ENCODE assay signal across 8 cellular contexts in genomic region chr11:119728226-119728626, GRCh38. TPM values are rescaled to one million over a fixed set of nuclear protein-coding genes. Genes with fewer than 3 reads are reported as not detected.
DNase-seq lines count a peak whose midpoint lies in the region; ATAC-seq and TF ChIP-seq lines count a peak whose summit lies in the region.

No MANE protein-coding gene starts in this region.

- TF ChIP-seq CTCF in WERI-Rb-1 (IDR thresholded peaks at IDR 0.05; ENCODE audit: low read depth, low read length) (no peak), foreskin fibroblast (IDR thresholded peaks at IDR 0.05; ENCODE audit: low read depth, low read length) (no peak), gastrocnemius medialis (IDR thresholded peaks at IDR 0.05 in 4 of 5, conservative IDR thresholded peaks at IDR 0.05 in 1 of 5) (no peak)

- no peak for TF ChIP-seq POLR2A in gastrocnemius medialis (IDR thresholded peaks at IDR 0.05)

- H3K9me3 ChIP-seq in WERI-Rb-1 (ENCODE audit: severe bottlenecking) (no peaks in the 10 kb centered on the region), gastrocnemius medialis (no peaks in the 10 kb centered on the region)

- H3K4me3 ChIP-seq in WERI-Rb-1 (ENCODE audit: low read depth, low read length) (peak overlapping the region; percentile 66), foreskin fibroblast (ENCODE audit: low read depth in 1 of 2, low read length in 2 of 2) (peak overlapping the region; percentile 74 to 79), gastrocnemius medialis (peak overlapping the region; percentile 57 to 99 (median 79))

- H3K27ac ChIP-seq in WERI-Rb-1, result peak overlapping the region; percentile 84
- H3K27ac ChIP-seq in gastrocnemius medialis, result peak overlapping the region; percentile 52 to 79 (median 74)

- H3K36me3 ChIP-seq in WERI-Rb-1, result peaks cover 12% of the 10 kb centered on the region
- H3K36me3 ChIP-seq in gastrocnemius medialis, result no peaks in the 10 kb centered on the region

- H3K27me3 ChIP-seq in WERI-Rb-1 (ENCODE audit: insufficient read depth, low read depth, severe bottlenecking) (no peaks in the 10 kb centered on the region), gastrocnemius medialis (peaks cover 13 to 15% (median 14%) of the 10 kb centered on the region in 3 donors)

- in situ Hi-C loops in gastrocnemius medialis (cut with MboI; ENCODE audit: low sequenced_read_pairs in 4 of 4), result loop anchor here in 2 of 4 donors (25.0 kb wide), 1 partner anchor 241 kb away; no protein-coding TSS in a partner anchor

- H3K4me1 ChIP-seq in gastrocnemius medialis, result peaks cover 3 to 18% of the 10 kb centered on the region in 2 donors

- DNase-seq in stimulated activated CD4-positive, alpha-beta T cell treated with anti-CD3 and anti-CD28 coated beads, Interleukin-2, amount 100 ng/mL, for 24 hours, result peak; percentile 20 to 32
- DNase-seq in stimulated activated CD4-positive, alpha-beta T cell treated with anti-CD3 and anti-CD28 coated beads, Interleukin-12 subunit alpha, Interleukin-12 subunit beta, amount 100 ng/mL, for 4 hours, result no peak
- no peak for DNase-seq in WERI-Rb-1
- DNase-seq in foreskin fibroblast, result peak; percentile 12 to 46
- DNase-seq in gastrocnemius medialis, result no peak
- DNase-seq in AML-193 (lab: John Stamatoyannopoulos, UW), result no peak

- intact Hi-C loops in gastrocnemius medialis (cut with DNase I; ENCODE audit: low total_unique reads), result no loop called here

- ATAC-seq in gastrocnemius medialis (no peak), GM18870 (IDR thresholded peaks at IDR 0.05; ENCODE audit: unreplicated experiment) (no peak), HG03442 (IDR thresholded peaks at IDR 0.05; ENCODE audit: unreplicated experiment) (no peak)

RNA-seq across cellular contexts. Expression of gene NECTIN1, which starts 0.8 kb away (rescaled TPM):
- total RNA-seq in gastrocnemius medialis, result 1 to 10 TPM in 2 of 4 donors, under 1 TPM in 2; 0.66 to 2.2 (median 0.92) TPM

Comparison
In these comparisons a context has a peak if more than half of its experiments do, and no peak if none do; other contexts are left out.
1. DNase-seq: peak in stimulated activated CD4-positive, alpha-beta T cell treated with anti-CD3 and anti-CD28 coated beads, Interleukin-2, amount 100 ng/mL, for 24 hours (2 of 2) and foreskin fibroblast (2 of 2); none in stimulated activated CD4-positive, alpha-beta T cell treated with anti-CD3 and anti-CD28 coated beads, Interleukin-12 subunit alpha, Interleukin-12 subunit beta, amount 100 ng/mL, for 4 hours (single experiment), WERI-Rb-1 (single experiment), gastrocnemius medialis (0 of 2) and AML-193 (0 of 2).
2. Peak in every context shown above with its lines, with median percentiles within 50 percentile points of each other: H3K4me3 ChIP-seq.